15 cellular contexts compared by ENCODE assay signal in genomic region chr3:163508212-163508611, GRCh38.
"Had no signal": no experiment of that assay in that cellular context is flagged by ENCODE, and none has a peak within 500 bp of the region (broad histone marks: within the 10 kb centered on the region; RNA-seq: fewer than 3 reads in every experiment).

No MANE protein-coding gene starts in this region.

- DNase-seq: activated CD4-positive, alpha-beta T cell treated with anti-CD3 and anti-CD28 coated beads for 36 hours; activated CD8-positive, alpha-beta memory T cell treated with anti-CD3 and anti-CD28 coated beads, Interleukin-2, amount 50 U/mL, for 4 hours; activated CD8-positive, alpha-beta T cell treated with anti-CD3 and anti-CD28 coated beads for 36 hours; activated naive CD4-positive, alpha-beta T cell; glutamatergic neuron; left colon; midbrain; naive B cell; retina; stimulated activated CD4-positive, alpha-beta T cell treated with anti-CD3 and anti-CD28 coated beads, Interleukin-15, amount 100 ng/mL, for 24 hours; stimulated activated CD4-positive, alpha-beta T cell treated with anti-CD3 and anti-CD28 coated beads, Interleukin-4, amount 100 ng/mL, for 4 hours had no signal

- H3K27me3 ChIP-seq: esophagus muscularis mucosa had no signal

- H3K9me3 Mint-ChIP-seq: activated CD8-positive, alpha-beta T cell treated with anti-CD3 and anti-CD28 coated beads for 36 hours; activated T-helper 1 cell treated with anti-CD3 and anti-CD28 coated beads, Interleukin-12 subunit alpha, Interleukin-12 subunit beta, Interleukin-2, Interleukin-4 antibody, amounts not matched to agents 30 ng/mL and 10 ng/mL and 1 ng/mL, durations not matched to agents 14 hours and 24 hours and 36 hours had no signal

- H3K36me3 ChIP-seq: esophagus muscularis mucosa had no signal

- H3K27ac ChIP-seq: esophagus muscularis mucosa, VCaP had no signal

- H3K4me3 ChIP-seq: esophagus muscularis mucosa, lung had no signal

- H3K27me3 Mint-ChIP-seq: activated CD4-positive, alpha-beta T cell treated with anti-CD3 and anti-CD28 coated beads for 36 hours; activated CD8-positive, alpha-beta T cell treated with anti-CD3 and anti-CD28 coated beads for 36 hours; naive B cell had no signal

- H3K27ac Mint-ChIP-seq: activated CD4-positive, alpha-beta T cell treated with anti-CD3 and anti-CD28 coated beads for 36 hours; activated CD8-positive, alpha-beta T cell treated with anti-CD3 and anti-CD28 coated beads for 36 hours; activated T-helper 1 cell treated with anti-CD3 and anti-CD28 coated beads, Interleukin-12 subunit alpha, Interleukin-12 subunit beta, Interleukin-2, Interleukin-4 antibody, amounts not matched to agents 30 ng/mL and 10 ng/mL and 1 ng/mL, durations not matched to agents 14 hours and 24 hours and 36 hours; naive B cell had no signal

- H3K36me3 Mint-ChIP-seq: naive B cell had no signal

- H3K9me3 ChIP-seq: esophagus muscularis mucosa had no signal

- H3K4me1 ChIP-seq: esophagus muscularis mucosa had no signal

- H3K4me3 Mint-ChIP-seq: activated CD4-positive, alpha-beta T cell treated with anti-CD3 and anti-CD28 coated beads for 36 hours; activated CD8-positive, alpha-beta T cell treated with anti-CD3 and anti-CD28 coated beads for 36 hours; activated T-helper 1 cell treated with anti-CD3 and anti-CD28 coated beads, Interleukin-12 subunit alpha, Interleukin-12 subunit beta, Interleukin-2, Interleukin-4 antibody, amounts not matched to agents 30 ng/mL and 10 ng/mL and 1 ng/mL, durations not matched to agents 14 hours and 24 hours and 36 hours; naive B cell had no signal

- H3K4me1 Mint-ChIP-seq: activated CD4-positive, alpha-beta T cell treated with anti-CD3 and anti-CD28 coated beads for 36 hours; naive B cell had no signal

- ATAC-seq: activated CD4-positive, alpha-beta T cell treated with anti-CD3 and anti-CD28 coated beads for 36 hours; activated CD8-positive, alpha-beta T cell treated with anti-CD3 and anti-CD28 coated beads for 36 hours; left colon had no signal
